Comparison of ENCODE assay signal across 8 cellular contexts in genomic region chr19:42255766-42256750, GRCh38. TPM values are rescaled to one million over a fixed set of nuclear protein-coding genes. Genes with fewer than 3 reads are reported as not detected.
A peak's percentile ranks its signal among the peaks of the same experiment; 100 is the strongest.
DNase-seq lines count a peak whose midpoint lies in the region; ATAC-seq, FAIRE-seq and TF ChIP-seq lines count a peak whose summit lies in the region.

No MANE protein-coding gene starts in this region.

- no peak for FAIRE-seq in HTR-8/SVneo (lab: Jason Lieb, UNC)

- H3K27ac Mint-ChIP-seq in natural killer cell treated with Interleukin-12 subunit alpha and Interleukin-12 subunit beta and Interleukin-15 and Interleukin-18, amount 100 ng/mL, for 72 hours, result peak overlapping the region; percentile 34 to 72

- TF ChIP-seq CTCF in C4-2B (conservative IDR thresholded peaks at IDR 0.05), result no peak
- TF ChIP-seq CTCF in HFF-Myc (IDR thresholded peaks at IDR 0.05; ENCODE audit: low read depth, low read length, missing control alignments), result no peak
- no peak for TF ChIP-seq CTCF in VCaP (conservative IDR thresholded peaks at IDR 0.05)

- H3K27ac ChIP-seq in C4-2B, result peak overlapping the region; percentile 88
- H3K27ac ChIP-seq in VCaP, result peak overlapping the region; percentile 91

- no peak for ATAC-seq in natural killer cell treated with Interleukin-12 subunit alpha and Interleukin-12 subunit beta and Interleukin-15 and Interleukin-18, amount 100 ng/mL, for 72 hours
- ATAC-seq in GM18868 (IDR thresholded peaks at IDR 0.05; ENCODE audit: unreplicated experiment), result no peak

- DNase-seq in HFF-Myc (ENCODE audit: extremely low read depth, low read depth) (no peak), fibroblast of peridontal ligament (ENCODE audit: extremely low read depth) (peak; percentile 44), inferior parietal cortex (ENCODE audit: extremely low spot score) (no peak), HTR-8/SVneo (ENCODE audit: insufficient read length, low spot score) (no peak)
- DNase-seq in natural killer cell treated with Interleukin-12 subunit alpha and Interleukin-12 subunit beta and Interleukin-15 and Interleukin-18, amount 100 ng/mL, for 72 hours (ENCODE audit: low spot score), result no peak

- no peaks in the 10 kb centered on the region for H3K36me3 Mint-ChIP-seq in natural killer cell treated with Interleukin-12 subunit alpha and Interleukin-12 subunit beta and Interleukin-15 and Interleukin-18, amount 100 ng/mL, for 72 hours

- H3K4me3 Mint-ChIP-seq in natural killer cell treated with Interleukin-12 subunit alpha and Interleukin-12 subunit beta and Interleukin-15 and Interleukin-18, amount 100 ng/mL, for 72 hours, result peak overlapping the region; percentile 72

- peak overlapping the region; percentile 93 for H3K4me3 ChIP-seq in HFF-Myc (replicated peaks; ENCODE audit: low read depth, low read length)

- peaks cover 23 to 25% of the 10 kb centered on the region in 2 donors for H3K4me1 Mint-ChIP-seq in natural killer cell treated with Interleukin-12 subunit alpha and Interleukin-12 subunit beta and Interleukin-15 and Interleukin-18, amount 100 ng/mL, for 72 hours (ENCODE audit: low read depth in 2 of 2)

- peaks cover 0 to 4% of the 10 kb centered on the region in 2 donors for H3K27me3 Mint-ChIP-seq in natural killer cell treated with Interleukin-12 subunit alpha and Interleukin-12 subunit beta and Interleukin-15 and Interleukin-18, amount 100 ng/mL, for 72 hours

- H3K9me3 Mint-ChIP-seq in natural killer cell treated with Interleukin-12 subunit alpha and Interleukin-12 subunit beta and Interleukin-15 and Interleukin-18, amount 100 ng/mL, for 72 hours, result no peaks in the 10 kb centered on the region

RNA-seq across cellular contexts. Expression of gene ERF, which starts 1.1 kb away (rescaled TPM):
- total RNA-seq in natural killer cell treated with Interleukin-12 subunit alpha and Interleukin-12 subunit beta and Interleukin-15 and Interleukin-18, amount 100 ng/mL, for 72 hours, result 10 to 100 TPM; 29.5 to 47.8 TPM

RNA-seq across cellular contexts. Expression of gene CIC, which starts 13.0 kb away (rescaled TPM):
- total RNA-seq in natural killer cell treated with Interleukin-12 subunit alpha and Interleukin-12 subunit beta and Interleukin-15 and Interleukin-18, amount 100 ng/mL, for 72 hours, result 100 to 1,000 TPM; 110 to 115 TPM

RNA-seq across cellular contexts. Expression of gene GSK3A, which starts 13.7 kb away (rescaled TPM):
- 10 to 100 TPM; 51.1 to 52.8 TPM for total RNA-seq in natural killer cell treated with Interleukin-12 subunit alpha and Interleukin-12 subunit beta and Interleukin-15 and Interleukin-18, amount 100 ng/mL, for 72 hours

RNA-seq across cellular contexts. Expression of gene ZNF526, which starts 35.9 kb away (rescaled TPM):
- total RNA-seq in natural killer cell treated with Interleukin-12 subunit alpha and Interleukin-12 subunit beta and Interleukin-15 and Interleukin-18, amount 100 ng/mL, for 72 hours, result 10 to 100 TPM; 18.5 to 23.7 TPM

RNA-seq across cellular contexts. Expression of gene DEDD2, which starts 38.6 kb away (rescaled TPM):
- 10 to 100 TPM; 28.5 to 33.2 TPM for total RNA-seq in natural killer cell treated with Interleukin-12 subunit alpha and Interleukin-12 subunit beta and Interleukin-15 and Interleukin-18, amount 100 ng/mL, for 72 hours
